Comparison of ENCODE assay signal across 27 cellular contexts in genomic region chr6:148750826-148751225, GRCh38. TPM values are rescaled to one million over a fixed set of nuclear protein-coding genes. Genes with fewer than 3 reads are reported as not detected.
A peak's percentile ranks its signal among the peaks of the same experiment; 100 is the strongest.
DNase-seq lines count a peak whose midpoint lies in the region; ATAC-seq, FAIRE-seq and TF ChIP-seq lines count a peak whose summit lies in the region.
"Had no signal": no experiment of that assay in that cellular context is flagged by ENCODE, and none has a peak within 500 bp of the region (broad histone marks: within the 10 kb centered on the region; RNA-seq: fewer than 3 reads in every experiment).

No MANE protein-coding gene starts in this region.

- 66 to 70% methylated on average over 8 of the region's 8 CpGs for WGBS in pancreas, 2 donors

- peaks cover 55% of the 10 kb centered on the region for H3K4me1 Mint-ChIP-seq in WTC11

- H3K27me3 ChIP-seq in pancreas (no peaks in the 10 kb centered on the region), MM.1S (replicated peaks; ENCODE audit: insufficient read depth, low read length) (no peaks in the 10 kb centered on the region)
- H3K27me3 ChIP-seq: vagina had no signal

- H4K20me1 ChIP-seq in MM.1S (ENCODE audit: insufficient read depth, low read length), result no peaks in the 10 kb centered on the region

- intact Hi-C loops in pancreas (cut with DNase I), result no loop called here

- DNase-seq in NCI-H2171 treated with DMSO at 0.1 percent for 48 hours (lab: John Stamatoyannopoulos, UW), result peak; percentile 19
- no peak for DNase-seq in NCI-H2171 (lab: John Stamatoyannopoulos, UW)
- DNase-seq in WTC11 (ENCODE audit: low spot score), result no peak
- DNase-seq in fibroblast of gingiva (ENCODE audit: low read depth), result peak; percentile 56
- DNase-seq in pancreas, result peak in 5 of 6 donors; percentile 47 to 79 (median 74)
- no peak for DNase-seq in NCI-H1105 (lab: John Stamatoyannopoulos, UW)
- no peak for DNase-seq in hippocampal formation (lab: John Stamatoyannopoulos, UW)
- DNase-seq in MM.1S, result no peak
- DNase-seq: activated B cell treated with CpG ODN at 0.5 μM for 24 hours; activated CD4-positive, alpha-beta memory T cell treated with anti-CD3 and anti-CD28 coated beads, Interleukin-2, amount 10 ng/mL, durations not matched to agents 7 days and 5 days; activated naive CD4-positive, alpha-beta T cell; activated T-cell treated with anti-CD3 and anti-CD28 coated beads, Interleukin-2, amount 50 U/mL, for 1 hour; foreskin melanocyte; kidney; mesendoderm; naive B cell; NCI-H1694 treated with DMSO at 0.1 percent for 48 hours; NCI-H345; NK-92 treated with Interleukin-12 subunit alpha and Interleukin-12 subunit beta, amount 100 ng/mL, for 24 hours had no signal

- POLR2A ChIA-PET in WTC11 (lab: Charles Lee), result no interaction called here

- H3K36me3 Mint-ChIP-seq in WTC11, result peaks cover 9% of the 10 kb centered on the region; the same call in 1 of the 2 replicates
- H3K36me3 Mint-ChIP-seq: naive B cell had no signal

- no peaks in the 10 kb centered on the region for H3K36me3 ChIP-seq in pancreas
- H3K36me3 ChIP-seq in MM.1S (replicated peaks; ENCODE audit: insufficient read depth, low read length), result no peaks in the 10 kb centered on the region
- H3K36me3 ChIP-seq: vagina had no signal

- H3F3A ChIP-seq in MM.1S (ENCODE audit: insufficient read depth, low read length), result no peaks in the 10 kb centered on the region

- peak overlapping the region; percentile 47 for H3K4me3 Mint-ChIP-seq in WTC11
- H3K4me3 Mint-ChIP-seq: activated CD4-positive, alpha-beta memory T cell treated with anti-CD3 and anti-CD28 coated beads, Interleukin-2, amount 10 ng/mL, durations not matched to agents 7 days and 5 days had no signal

- TF ChIP-seq CTCF in WTC11 (IDR thresholded peaks at IDR 0.05), result no peak
- TF ChIP-seq CTCF in pancreas (IDR thresholded peaks at IDR 0.05), result no peak
- TF ChIP-seq CTCF in MM.1S (IDR thresholded peaks at IDR 0.05; ENCODE audit: low read length), result no peak

- no peaks in the 10 kb centered on the region for H3K9me2 ChIP-seq in MM.1S (replicated peaks; ENCODE audit: insufficient read depth, low read length)

- no peaks in the 10 kb centered on the region for H3K9me3 ChIP-seq in pancreas
- no peaks in the 10 kb centered on the region for H3K9me3 ChIP-seq in MM.1S (replicated peaks; ENCODE audit: insufficient read depth, low read length)
- H3K9me3 ChIP-seq: vagina had no signal

- H3K9me3 Mint-ChIP-seq in WTC11, result no peaks in the 10 kb centered on the region
- H3K9me3 Mint-ChIP-seq: activated B cell treated with CpG ODN at 0.5 μM for 24 hours; activated CD4-positive, alpha-beta memory T cell treated with anti-CD3 and anti-CD28 coated beads, Interleukin-2, amount 10 ng/mL, durations not matched to agents 7 days and 5 days; naive B cell had no signal

- CTCF ChIA-PET in WTC11 (lab: Charles Lee), result interaction anchor here (1.8 kb wide), 1 partner anchor 173 kb away, joined by 8 read pairs; no protein-coding TSS in a partner anchor

- H3K4me3 ChIP-seq in pancreas, result no peak overlapping the region
- H3K4me3 ChIP-seq in MM.1S (ENCODE audit: low read length), result no peak overlapping the region
- H3K4me3 ChIP-seq: BLaER1 treated with 17β-estradiol and CSF1 and Interleukin-3, amounts not matched to agents 10 nM and 100 nM; vagina had no signal

- H3K27ac Mint-ChIP-seq in WTC11, result peak overlapping the region; percentile 66; the same call in 1 of the 2 replicates
- H3K27ac Mint-ChIP-seq: activated CD4-positive, alpha-beta memory T cell treated with anti-CD3 and anti-CD28 coated beads, Interleukin-2, amount 10 ng/mL, durations not matched to agents 7 days and 5 days had no signal

- no peak overlapping the region for H3K27ac ChIP-seq in pancreas
- no peak overlapping the region for H3K27ac ChIP-seq in MM.1S (ENCODE audit: low read length)
- H3K27ac ChIP-seq: BLaER1 treated with 17β-estradiol and CSF1 and Interleukin-3, amounts not matched to agents 10 nM and 100 nM; parathyroid adenoma; vagina had no signal

- H3K27me3 Mint-ChIP-seq in WTC11 (ENCODE audit: low read depth), result no peaks in the 10 kb centered on the region; the same call in 1 of the 2 replicates
- H3K27me3 Mint-ChIP-seq: activated B cell treated with CpG ODN at 0.5 μM for 24 hours, naive B cell had no signal

- ATAC-seq in WTC11, result no peak
- ATAC-seq in pancreas, result peak in 2 of 4 donors; percentile 26 to 43
- ATAC-seq: sciatic nerve had no signal

- H3K79me2 ChIP-seq in MM.1S (ENCODE audit: low read length), result no peaks in the 10 kb centered on the region

- no peak for FAIRE-seq in pancreas (lab: Jason Lieb, UNC)
- FAIRE-seq: A204.1, colon, D721Med, kidney, RCC 7860 had no signal

- H3K4me2 ChIP-seq in MM.1S (ENCODE audit: low read depth, low read length), result no peak overlapping the region

- H2AFZ ChIP-seq in MM.1S (ENCODE audit: low read length), result no peak overlapping the region
- H2AFZ ChIP-seq: parathyroid adenoma had no signal

- H3K9ac ChIP-seq in MM.1S (ENCODE audit: low read length), result no peak overlapping the region
- H3K9ac ChIP-seq: BLaER1 treated with 17β-estradiol and CSF1 and Interleukin-3, amounts not matched to agents 10 nM and 100 nM; parathyroid adenoma had no signal

- H3K4me1 ChIP-seq in pancreas (peaks cover 0 to 7% (median 3%) of the 10 kb centered on the region in 3 donors), MM.1S (ENCODE audit: low read length) (no peaks in the 10 kb centered on the region)
- H3K4me1 ChIP-seq: parathyroid adenoma had no signal

TF ChIP-seq in WTC11, 78 proteins besides CTCF, POLR2A, EP300 and RAD21:
- no peak for TF ChIP-seq ZNF671 (CRISPR knock-in tag; IDR thresholded peaks at IDR 0.05)
- no peak for TF ChIP-seq MXD4 (CRISPR knock-in tag; IDR thresholded peaks at IDR 0.05; ENCODE audit: borderline replicate concordance)
- TF ChIP-seq ZNF532 (CRISPR knock-in tag; IDR thresholded peaks at IDR 0.05; ENCODE audit: borderline replicate concordance), result no peak
- TF ChIP-seq HMGA2 (CRISPR knock-in tag; IDR thresholded peaks at IDR 0.05), result no peak
- TF ChIP-seq JAZF1 (CRISPR knock-in tag; IDR thresholded peaks at IDR 0.05), result no peak
- TF ChIP-seq GABPB1 (CRISPR knock-in tag; IDR thresholded peaks at IDR 0.05), result no peak
- no peak for TF ChIP-seq CREB1 (CRISPR knock-in tag; IDR thresholded peaks at IDR 0.05)
- TF ChIP-seq AFF4 (CRISPR knock-in tag; IDR thresholded peaks at IDR 0.05; ENCODE audit: borderline replicate concordance), result no peak
- TF ChIP-seq GTF2I (CRISPR knock-in tag; conservative IDR thresholded peaks at IDR 0.05), result no peak

RNA-seq across cellular contexts. Expression of gene UST, which starts 4.0 kb away (rescaled TPM):
- total RNA-seq in WTC11 (2021) (32.1 to 33.8 TPM (median 33.8 TPM) in 3 replicates), pancreas (10 to 100 TPM in 4 of 6 donors, 1 to 10 TPM in 2; 3.8 to 20.9 (median 12.0) TPM)
- 1 to 10 TPM; 3.7 to 4.3 TPM for polyA plus RNA-seq in pancreas

Comparison
In these comparisons a context has a peak if more than half of its experiments do, and no peak if none do; other contexts are left out.
1. DNase-seq: peak in NCI-H2171 treated with DMSO at 0.1 percent for 48 hours (single experiment), fibroblast of gingiva (single experiment) and pancreas (5 of 6); none in NCI-H2171 (single experiment), WTC11 (single experiment), NCI-H1105 (single experiment), hippocampal formation (0 of 2) and MM.1S (single experiment).